Comparison of ENCODE assay signal across 1 cellular context in the genomic region with DNA sequence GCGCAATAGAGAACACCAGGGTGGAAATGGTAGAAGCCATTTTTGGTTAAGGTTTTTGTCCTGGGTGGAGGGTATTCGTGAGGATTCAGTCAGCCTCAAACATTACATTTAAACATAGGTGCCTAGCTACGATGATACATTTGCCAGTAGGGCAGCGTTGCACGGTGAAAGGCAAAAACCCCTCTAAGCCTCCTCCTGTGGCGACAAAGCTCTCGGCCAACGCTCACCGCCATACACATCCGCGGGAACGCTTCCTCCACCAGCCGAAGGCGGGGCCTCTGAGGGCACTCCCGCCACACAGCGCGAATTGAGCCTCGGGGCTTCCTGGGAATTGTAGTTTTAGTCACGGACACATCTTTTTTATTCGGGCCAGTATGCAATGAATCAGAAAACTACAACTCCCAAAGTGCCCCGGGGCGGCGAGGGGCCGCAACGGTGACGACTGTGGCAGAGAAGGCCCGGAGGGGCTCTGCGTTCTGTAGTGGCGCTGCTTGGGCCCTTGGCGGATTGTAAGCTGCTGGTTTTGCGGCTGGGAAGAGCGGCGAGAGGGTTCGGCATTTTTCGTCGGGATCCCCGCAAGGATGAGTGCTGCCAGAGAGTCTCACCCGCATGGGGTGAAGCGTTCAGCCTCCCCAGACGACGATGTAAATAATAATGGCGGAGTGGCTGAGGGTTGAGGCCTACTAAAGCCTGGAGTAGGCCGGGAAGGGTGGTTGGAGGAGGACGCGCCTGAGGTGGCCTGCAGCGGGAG.
TF ChIP-seq lines count a peak whose summit lies in the region.

Gene C11orf58 (plus strand): TSS at position 450 of the 751 bp plus-strand sequence. CDS start 132 bp downstream, at position 582.

TF ChIP-seq in H1, 55 proteins besides CTCF, POLR2A, EP300 and RAD21 (continued from another document):
- TF ChIP-seq ATF2 (IDR thresholded peaks at IDR 0.05; ENCODE audit: low read length) = peak; percentile 62; the same call in 1 of the 2 replicates
- TF ChIP-seq CBX5 (IDR thresholded peaks at IDR 0.05; ENCODE audit: low read depth, low read length) = no peak
- TF ChIP-seq CHD2 (IDR thresholded peaks at IDR 0.05; ENCODE audit: low read length) = peak; percentile 66; the same call in 1 of the 2 replicates
- TF ChIP-seq CEBPB (IDR thresholded peaks at IDR 0.05; ENCODE audit: low read depth, low read length) = no peak
- peak; percentile 82 for TF ChIP-seq CREB1 (IDR thresholded peaks at IDR 0.05)
- TF ChIP-seq SAP30 (IDR thresholded peaks at IDR 0.05; ENCODE audit: insufficient read depth, insufficient replicate concordance, low read length) = no peak
- peak; percentile 19 for TF ChIP-seq KDM4A (IDR thresholded peaks at IDR 0.05; ENCODE audit: low read depth, low read length, severe bottlenecking)
- TF ChIP-seq JUN (IDR thresholded peaks at IDR 0.05; ENCODE audit: low read depth, low read length) = no peak
- TF ChIP-seq POU5F1 (IDR thresholded peaks at IDR 0.05; ENCODE audit: low read depth, low read length) = no peak
- TF ChIP-seq MAX (IDR thresholded peaks at IDR 0.05) = peak; percentile 54
- no peak for TF ChIP-seq HDAC2 (IDR thresholded peaks at IDR 0.05; ENCODE audit: borderline replicate concordance in 1 of 2, low read depth in 2 of 2, low read length in 2 of 2)
- TF ChIP-seq TAF7 (optimal IDR thresholded peaks at IDR 0.05; ENCODE audit: borderline replicate concordance, low read depth, low read length) = peak; percentile 75
- TF ChIP-seq FOSL1 (IDR thresholded peaks at IDR 0.05; ENCODE audit: insufficient read depth, low read depth, low read length) = no peak
- TF ChIP-seq SP4 (IDR thresholded peaks at IDR 0.05; ENCODE audit: low read length) = peak; percentile 16; the same call in 1 of the 2 replicates
- TF ChIP-seq TAF1 (IDR thresholded peaks at IDR 0.05; ENCODE audit: low read depth, low read length) = peak; percentile 96
- TF ChIP-seq YY1 (IDR thresholded peaks at IDR 0.05; ENCODE audit: low read depth, low read length) = peak; percentile 80
- TF ChIP-seq RNF2 (IDR thresholded peaks at IDR 0.05; ENCODE audit: borderline replicate concordance, low read depth, low read length, missing control alignments, poor library complexity, severe bottlenecking) = no peak
- no peak for TF ChIP-seq SUZ12 (IDR thresholded peaks at IDR 0.05; ENCODE audit: low read length)
- TF ChIP-seq SIX5 (IDR thresholded peaks at IDR 0.05; ENCODE audit: low read depth, low read length) = peak; percentile 93
- no peak for TF ChIP-seq BRCA1 (IDR thresholded peaks at IDR 0.05; ENCODE audit: low read depth, low read length)
- no peak for TF ChIP-seq HDAC6 (IDR thresholded peaks at IDR 0.05; ENCODE audit: low read depth, low read length)
- no peak for TF ChIP-seq NANOG (IDR thresholded peaks at IDR 0.05; ENCODE audit: insufficient read depth, low read depth, low read length, poor library complexity, severe bottlenecking)
- peak; percentile 83 for TF ChIP-seq RBBP5 (IDR thresholded peaks at IDR 0.05; ENCODE audit: borderline replicate concordance, low read depth, low read length)
- no peak for TF ChIP-seq JUND (IDR thresholded peaks at IDR 0.05; ENCODE audit: low read length)
- no peak for TF ChIP-seq NRF1 (IDR thresholded peaks at IDR 0.05; ENCODE audit: low read depth, low read length)
- TF ChIP-seq ATF3 (IDR thresholded peaks at IDR 0.05; ENCODE audit: insufficient read depth, low read depth, low read length) = no peak
- no peak for TF ChIP-seq MAFK (IDR thresholded peaks at IDR 0.05; ENCODE audit: low read depth, low read length)
- no peak for TF ChIP-seq CTBP2 (IDR thresholded peaks at IDR 0.05; ENCODE audit: borderline replicate concordance, insufficient read depth, insufficient read length, low read length)
